In genomic region chr3:135261214-135261775, GRCh38 we compare ENCODE assay signal across 21 cellular contexts.
DNase-seq lines count a peak whose midpoint lies in the region; ATAC-seq, FAIRE-seq and TF ChIP-seq lines count a peak whose summit lies in the region.
"Had no signal": no experiment of that assay in that cellular context is flagged by ENCODE, and none has a peak within 500 bp of the region (broad histone marks: within the 10 kb centered on the region; RNA-seq: fewer than 3 reads in every experiment).

No MANE protein-coding gene starts in this region.

- FAIRE-seq in H1 (lab: Jason Lieb, UNC): no peak
- FAIRE-seq: G401.6, GM12878, GM19239, H54 had no signal

- no peak overlapping the region for H2BK20ac ChIP-seq in H1 (ENCODE audit: low read length)

- no peak for DNase-seq in H1 (ENCODE audit: low read depth in 1 of 2, low spot score in 2 of 2)
- peak; percentile 64 for DNase-seq in left lobe of liver (ENCODE audit: low spot score)
- no peak for DNase-seq in trophoblast cell
- no peak for DNase-seq in AG08396 (ENCODE audit: low spot score)
- no peak for DNase-seq in immature natural killer cell
- DNase-seq: Caco-2; CD4-positive, CD25-positive, alpha-beta regulatory T cell; CD8-positive, alpha-beta T cell; DMS153; DND-41; HFFc6 had no signal

- H3K23me2 ChIP-seq in H1 (ENCODE audit: low read depth, low read length): no peaks in the 10 kb centered on the region

- no peak overlapping the region for H3K4me3 Mint-ChIP-seq in immature natural killer cell
- H3K4me3 Mint-ChIP-seq: B cell; CD4-positive, CD25-positive, alpha-beta regulatory T cell; CD8-positive, alpha-beta T cell; GM23338; HFFc6 had no signal

- H3K4me1 ChIP-seq in H1 (replicated peaks in 1 of 4; ENCODE audit: control insufficient read depth in 3 of 4, insufficient read depth in 4 of 4, low read length in 3 of 4) (peaks cover 2 to 15% (median 5%) of the 10 kb centered on the region in 4 experiments; a peak in 5 of 7 replicates), trophoblast cell (ENCODE audit: control insufficient read depth in 1 of 2, insufficient read depth in 2 of 2, low read length in 2 of 2) (peaks cover 5 to 6% of the 10 kb centered on the region in 2 experiments)
- H3K4me1 ChIP-seq: BLaER1, HAP-1 had no signal

- no peak for TF ChIP-seq EP300 in H1 (IDR thresholded peaks at IDR 0.05; ENCODE audit: borderline replicate concordance in 1 of 2, low read depth in 2 of 2, low read length in 2 of 2)

- H3K4ac ChIP-seq in H1 (replicated peaks; ENCODE audit: insufficient read length, low read depth, low read length) (no peak overlapping the region), trophoblast cell (ENCODE audit: low read depth, low read length) (no peak overlapping the region)

- H3K9ac ChIP-seq in H1 (replicated peaks in 1 of 4; ENCODE audit: extremely low read depth in 1 of 4, low read depth in 3 of 4, low read length in 3 of 4) (no peak overlapping the region), trophoblast cell (ENCODE audit: low read length) (no peak overlapping the region)
- H3K9ac ChIP-seq: BLaER1 had no signal

- POLR2A ChIA-PET in H1 (lab: Charles Lee; ENCODE audit: partially characterized antibody): no interaction called here

- no peaks in the 10 kb centered on the region for H3K4me1 Mint-ChIP-seq in immature natural killer cell
- H3K4me1 Mint-ChIP-seq: B cell; CD4-positive, CD25-positive, alpha-beta regulatory T cell had no signal

- H3K4me3 ChIP-seq in H1 (ENCODE audit: extremely low read depth in 1 of 4, insufficient read depth in 2 of 4, low read depth in 3 of 4, low read length in 4 of 4) (no peak overlapping the region), trophoblast cell (ENCODE audit: low read depth, low read length) (no peak overlapping the region)
- H3K4me3 ChIP-seq: BLaER1, GM12878, GM23338, HAP-1 had no signal

- no peak overlapping the region for H2BK120ac ChIP-seq in H1 (replicated peaks; ENCODE audit: low read depth, low read length)
- no peak overlapping the region for H2BK120ac ChIP-seq in trophoblast cell (ENCODE audit: insufficient read depth, low read length, poor library complexity)

- WGBS in H1 (ENCODE audit: extremely low coverage in 1 of 2, insufficient coverage in 1 of 2, insufficient read length in 1 of 2, insufficient replicate concordance in 2 of 2, low coverage in 1 of 2, low lambda C conversion rate in 2 of 2, missing lambda C conversion rate in 1 of 2), 2 experiments: 89% methylated on average over 5 of the region's 6 CpGs; no CpG with 5 or more reads in 1 of the 2 experiments
- no CpG with 5 or more reads among the region's 6 CpGs for WGBS in trophoblast cell (ENCODE audit: extremely low coverage, insufficient coverage, insufficient read length)

- H3K36me3 ChIP-seq in H1 (ENCODE audit: control insufficient read depth in 2 of 4, insufficient read depth in 4 of 4, low read length in 3 of 4) (no peaks in the 10 kb centered on the region), trophoblast cell (ENCODE audit: control insufficient read depth in 1 of 2, insufficient read depth in 2 of 2, low read length in 2 of 2) (peaks cover 0 to 2% of the 10 kb centered on the region in 2 experiments)
- H3K36me3 ChIP-seq: BLaER1, HAP-1 had no signal

- H4K5ac ChIP-seq in H1 (ENCODE audit: insufficient read length, low read depth, low read length): no peak overlapping the region

- H4K20me1 ChIP-seq in H1 (replicated peaks in 1 of 2; ENCODE audit: control insufficient read depth in 1 of 2, insufficient read depth in 2 of 2, low read length in 2 of 2): no peaks in the 10 kb centered on the region
- H4K20me1 ChIP-seq: BLaER1 had no signal

- H4K8ac ChIP-seq in H1 (ENCODE audit: extremely low read depth, insufficient read depth, low read length) (no peak overlapping the region), trophoblast cell (ENCODE audit: low read depth, low read length) (no peak overlapping the region)

- H2AFZ ChIP-seq in H1 (ENCODE audit: low read length) (no peak overlapping the region), trophoblast cell (ENCODE audit: insufficient read depth, low read length, poor library complexity) (no peak overlapping the region)
- H2AFZ ChIP-seq: GM23338 had no signal

- H3K4me2 ChIP-seq in H1 (ENCODE audit: insufficient read depth in 1 of 2, low read depth in 2 of 2, low read length in 2 of 2) (no peak overlapping the region), trophoblast cell (ENCODE audit: low read length) (no peak overlapping the region)
- H3K4me2 ChIP-seq: BLaER1, GM23338 had no signal

- CTCF ChIA-PET in H1 (lab: Charles Lee; ENCODE audit: partially characterized antibody): interaction anchor here (0.8 to 1.0 kb wide), 2 partner anchors 9 to 23 kb away, joined by 3 to 4 read pairs; no protein-coding TSS in a partner anchor

- no peak overlapping the region for H3K27ac Mint-ChIP-seq in immature natural killer cell
- H3K27ac Mint-ChIP-seq: B cell; CD4-positive, CD25-positive, alpha-beta regulatory T cell; CD8-positive, alpha-beta T cell; HFFc6 had no signal

- no peak for TF ChIP-seq POLR2A in H1 (IDR thresholded peaks at IDR 0.05; ENCODE audit: control extremely low read depth in 1 of 2, low read depth in 2 of 2, low read length in 2 of 2)

- H2BK12ac ChIP-seq in H1 (ENCODE audit: low read depth, low read length): no peak overlapping the region
- H2BK12ac ChIP-seq in trophoblast cell (ENCODE audit: low read length): no peak overlapping the region

- H3K27me3 ChIP-seq in H1 (replicated peaks in 1 of 4; ENCODE audit: control insufficient read depth in 3 of 4, extremely low read depth in 1 of 4, insufficient read depth in 3 of 4, low read length in 3 of 4) (no peaks in the 10 kb centered on the region), trophoblast cell (ENCODE audit: insufficient read depth, low read length) (no peaks in the 10 kb centered on the region)
- H3K27me3 ChIP-seq: BLaER1 had no signal

- H3K79me1 ChIP-seq in H1 (ENCODE audit: low read depth, low read length) (no peaks in the 10 kb centered on the region), trophoblast cell (ENCODE audit: low read length) (peaks cover 4% of the 10 kb centered on the region)

- H3K27ac ChIP-seq in H1 (ENCODE audit: low read depth, low read length) (no peak overlapping the region), trophoblast cell (ENCODE audit: low read depth, low read length) (no peak overlapping the region)
- H3K27ac ChIP-seq: BLaER1, C4-2B had no signal

- no peak overlapping the region for H3K14ac ChIP-seq in H1 (ENCODE audit: insufficient read length)
- no peak overlapping the region for H3K14ac ChIP-seq in trophoblast cell (ENCODE audit: low read length)

- H3K56ac ChIP-seq in H1 (replicated peaks; ENCODE audit: insufficient read length, low read depth, low read length): no peak overlapping the region

- ATAC-seq in left lobe of liver (peak; percentile 91), HG03342 (IDR thresholded peaks at IDR 0.05; ENCODE audit: unreplicated experiment) (no peak)
- ATAC-seq: CD8-positive, alpha-beta T cell; GM12878; GM23338 had no signal

- peaks cover 0 to 4% (median 0%) of the 10 kb centered on the region in 3 donors for H3K27me3 Mint-ChIP-seq in immature natural killer cell (ENCODE audit: low read depth in 3 of 3)
- H3K27me3 Mint-ChIP-seq: B cell; CD4-positive, CD25-positive, alpha-beta regulatory T cell had no signal

- TF ChIP-seq CTCF in H1 (IDR thresholded peaks at IDR 0.05; ENCODE audit: control extremely low read depth in 1 of 3, insufficient read depth in 1 of 3, low read depth in 1 of 3, low read length in 3 of 3): no peak

- H2BK15ac ChIP-seq in H1 (ENCODE audit: low read length): no peak overlapping the region

- H4K91ac ChIP-seq in H1 (replicated peaks; ENCODE audit: insufficient read length, low read length) (no peak overlapping the region), trophoblast cell (ENCODE audit: low read depth, low read length) (peak overlapping the region; percentile 0)

- peaks cover 0 to 9% (median 4%) of the 10 kb centered on the region in 6 donors for H3K9me3 Mint-ChIP-seq in immature natural killer cell

- H3K79me2 ChIP-seq in H1 (ENCODE audit: control insufficient read depth in 1 of 2, insufficient read depth in 2 of 2, low read length in 2 of 2): no peaks in the 10 kb centered on the region
- H3K79me2 ChIP-seq in trophoblast cell (ENCODE audit: control insufficient read depth, insufficient read depth, low read length, poor library complexity): no peaks in the 10 kb centered on the region

- no peak overlapping the region for H4K12ac ChIP-seq in trophoblast cell (ENCODE audit: low read depth, low read length)

- no peaks in the 10 kb centered on the region for H3K36me3 Mint-ChIP-seq in immature natural killer cell
- H3K36me3 Mint-ChIP-seq: CD4-positive, CD25-positive, alpha-beta regulatory T cell; CD8-positive, alpha-beta T cell had no signal

- no peak overlapping the region for H3K23ac ChIP-seq in H1 (ENCODE audit: insufficient read length)
- H3K23ac ChIP-seq in trophoblast cell (ENCODE audit: low read length): no peak overlapping the region

- H2BK5ac ChIP-seq in H1 (ENCODE audit: low read depth, low read length): no peak overlapping the region
- no peak overlapping the region for H2BK5ac ChIP-seq in trophoblast cell (ENCODE audit: low read depth, low read length, poor library complexity)

- TF ChIP-seq RAD21 in H1 (IDR thresholded peaks at IDR 0.05 in 1 of 2, conservative IDR thresholded peaks at IDR 0.05 in 1 of 2; ENCODE audit: low read depth in 2 of 2, low read length in 2 of 2): no peak

- 0 out of 2 replicates have a peak overlapping the region, but pooled peaks have one; percentile 54 for H2AK5ac ChIP-seq in H1 (ENCODE audit: low read depth, low read length)
- no peak overlapping the region for H2AK5ac ChIP-seq in trophoblast cell (ENCODE audit: low read length)

- H3K9me3 ChIP-seq in H1 (ENCODE audit: insufficient read depth in 2 of 2, low read depth in 1 of 2, low read length in 1 of 2) (no peaks in the 10 kb centered on the region), trophoblast cell (ENCODE audit: insufficient read depth, low read depth, low read length) (no peaks in the 10 kb centered on the region)
- H3K9me3 ChIP-seq: BLaER1, Caco-2, HAP-1 had no signal

- H3K18ac ChIP-seq in H1 (ENCODE audit: extremely low read depth, low read length): no peak overlapping the region
- no peak overlapping the region for H3K18ac ChIP-seq in trophoblast cell (ENCODE audit: low read length)

TF ChIP-seq in H1, 55 proteins besides CTCF, POLR2A, EP300 and RAD21 (continues in another document):
- no peak for TF ChIP-seq CREB1 (IDR thresholded peaks at IDR 0.05)
- TF ChIP-seq NANOG (IDR thresholded peaks at IDR 0.05; ENCODE audit: insufficient read depth, low read depth, low read length, poor library complexity, severe bottlenecking): no peak
- TF ChIP-seq SIX5 (IDR thresholded peaks at IDR 0.05; ENCODE audit: low read depth, low read length): no peak
- no peak for TF ChIP-seq EGR1 (IDR thresholded peaks at IDR 0.05; ENCODE audit: borderline replicate concordance, low read depth, low read length)
- TF ChIP-seq SRF (IDR thresholded peaks at IDR 0.05; ENCODE audit: low read depth, low read length): no peak
- TF ChIP-seq KDM1A (IDR thresholded peaks at IDR 0.05; ENCODE audit: borderline replicate concordance, low read length): no peak
- no peak for TF ChIP-seq SIN3A (conservative IDR thresholded peaks at IDR 0.05 in 1 of 2, IDR thresholded peaks at IDR 0.05 in 1 of 2; ENCODE audit: low read depth in 1 of 2, low read length in 2 of 2)
- no peak for TF ChIP-seq SP4 (IDR thresholded peaks at IDR 0.05; ENCODE audit: low read length)
- TF ChIP-seq BACH1 (IDR thresholded peaks at IDR 0.05; ENCODE audit: low read length): no peak
